Comparison of ENCODE assay signal across 8 cellular contexts in the genomic region with DNA sequence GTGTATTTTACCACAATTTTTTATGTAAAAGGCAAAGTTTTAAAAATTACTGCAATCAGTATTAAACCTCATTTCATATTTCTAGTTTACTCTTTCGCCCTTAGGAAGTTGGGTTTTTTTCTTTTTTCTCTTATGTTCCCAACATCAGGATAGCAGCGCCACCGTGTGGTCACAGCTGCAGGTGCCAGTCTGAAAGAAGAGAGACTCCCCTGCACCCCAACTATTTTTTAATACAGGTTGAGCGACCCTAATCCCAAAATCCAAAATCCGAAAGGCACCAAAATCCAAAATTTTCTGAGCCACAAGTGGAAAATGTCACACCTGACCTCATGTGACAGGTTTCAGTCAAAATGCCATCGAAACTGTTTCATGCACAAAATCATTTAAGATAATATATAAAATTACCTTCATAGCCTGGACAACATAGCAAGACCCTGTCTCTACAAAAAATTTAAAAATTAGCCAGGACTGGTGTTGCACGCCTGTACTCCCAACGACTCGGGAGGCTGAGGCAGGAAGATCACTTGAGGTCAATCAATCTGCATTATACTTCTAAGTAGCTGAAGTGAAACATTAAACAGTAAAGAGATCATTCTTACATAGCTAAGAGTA. TPM values are rescaled to one million over a fixed set of nuclear protein-coding genes. Genes with fewer than 3 reads are reported as not detected.
A peak's percentile ranks its signal among the peaks of the same experiment; 100 is the strongest.
DNase-seq lines count a peak whose midpoint lies in the region; ATAC-seq and TF ChIP-seq lines count a peak whose summit lies in the region.

No MANE protein-coding gene starts in this region.

- ATAC-seq in HG03196 (IDR thresholded peaks at IDR 0.05; ENCODE audit: unreplicated experiment), result no peak
- no peak for ATAC-seq in HG03175 (IDR thresholded peaks at IDR 0.05; ENCODE audit: unreplicated experiment)

- H3K36me3 ChIP-seq in iPS DF 6.9 (ENCODE audit: control insufficient read depth, insufficient read depth, low read length), result no peaks in the 10 kb centered on the region

- H3K27ac ChIP-seq in iPS DF 6.9 (ENCODE audit: low read length), result no peak overlapping the region

- peaks cover 1% of the 10 kb centered on the region; the same call in 1 of the 2 replicates for H3K4me1 ChIP-seq in iPS DF 6.9 (ENCODE audit: control insufficient read depth, insufficient read depth, low read length)

- H3K4me3 ChIP-seq in astrocyte of the spinal cord (ENCODE audit: low read depth, low read length) (no peak overlapping the region), iPS DF 6.9 (ENCODE audit: low read length) (no peak overlapping the region)

- DNase-seq in G401 (ENCODE audit: low spot score) (peak; percentile 79), NCI-H1105 treated with DMSO at 0.1 percent for 48 hours (lab: John Stamatoyannopoulos, UW) (peak; percentile 71), T-helper 9 cell (peak; percentile 82), astrocyte of the spinal cord (ENCODE audit: low read depth, low spot score) (peak; percentile 66), iPS DF 6.9 (ENCODE audit: low read depth, low spot score) (peak; percentile 67)
- peak; percentile 54 to 74 for DNase-seq in stimulated activated CD4-positive, alpha-beta T cell treated with anti-CD3 and anti-CD28 coated beads, Interleukin-12 subunit alpha, Interleukin-12 subunit beta, amount 100 ng/mL, for 24 hours (ENCODE audit: low read depth in 2 of 2)

- peak; percentile 94 for TF ChIP-seq CTCF in astrocyte of the spinal cord (IDR thresholded peaks at IDR 0.05; ENCODE audit: low read depth, low read length)

- H3K9me3 ChIP-seq in iPS DF 6.9 (ENCODE audit: control insufficient read depth, insufficient read depth, low read length), result no peaks in the 10 kb centered on the region

- no peaks in the 10 kb centered on the region for H3K27me3 ChIP-seq in iPS DF 6.9 (ENCODE audit: control insufficient read depth, insufficient read depth, low read length)

- WGBS in iPS DF 6.9 (ENCODE audit: insufficient coverage, insufficient read length), result no CpG with 5 or more reads among the region's 9 CpGs

- in situ Hi-C loops in G401 (cut with HindIII; ENCODE audit: low sequenced_read_pairs) (no loop called here), astrocyte of the spinal cord (cut with HindIII; ENCODE audit: low sequenced_read_pairs) (no loop called here)

RNA-seq across cellular contexts. Expression of a gene that starts 21.8 kb away (rescaled TPM):
- not detected in 2 replicates for total RNA-seq in G401 (2014; rRNA removed; shearing (Covaris generic))

RNA-seq across cellular contexts. Expression of a gene that starts 42.8 kb away (rescaled TPM):
- total RNA-seq in G401 (2014; rRNA removed; shearing (Covaris generic)), result 3.3 and 7.1 TPM in 2 replicates

RNA-seq across cellular contexts. Expression of a gene that starts 56.3 kb away (rescaled TPM):
- not detected in 2 replicates for total RNA-seq in G401 (2014; rRNA removed; shearing (Covaris generic))
